Comparison of ENCODE assay signal across 1 cellular context in genomic region chr19:19471682-19472081, GRCh38.
TF ChIP-seq lines count a peak whose summit lies in the region.

No MANE protein-coding gene starts in this region.

TF ChIP-seq in SK-N-SH, 30 proteins besides CTCF, POLR2A, EP300 and RAD21:
- TF ChIP-seq CHD2 (IDR thresholded peaks at IDR 0.05; ENCODE audit: low read length, partially characterized antibody) = no peak
- no peak for TF ChIP-seq REST (IDR thresholded peaks at IDR 0.05; ENCODE audit: low read depth, low read length)
- TF ChIP-seq RFX5 (IDR thresholded peaks at IDR 0.05; ENCODE audit: low read length) = no peak
- no peak for TF ChIP-seq TCF12 (IDR thresholded peaks at IDR 0.05)
